ENCODE assay signal across 24 cellular contexts in genomic region chr15:70054366-70054765, GRCh38. TPM values are rescaled to one million over a fixed set of nuclear protein-coding genes. Genes with fewer than 3 reads are reported as not detected.
A peak's percentile ranks its signal among the peaks of the same experiment; 100 is the strongest.
DNase-seq lines count a peak whose midpoint lies in the region; ATAC-seq and TF ChIP-seq lines count a peak whose summit lies in the region.
"Had no signal": no experiment of that assay in that cellular context is flagged by ENCODE, and none has a peak within 500 bp of the region (broad histone marks: within the 10 kb centered on the region; RNA-seq: fewer than 3 reads in every experiment).

No MANE protein-coding gene starts in this region.

- 74 to 93% (median 90%) methylated on average over 5 to 19 of the region's 19 CpGs for WGBS in spleen, 5 donors

- intact Hi-C loops in left colon (cut with DNase I, micrococcal nuclease), result no loop called here
- intact Hi-C loops in spleen (cut with DNase I; ENCODE audit: low total_unique reads), result no loop called here

- H3K27me3 ChIP-seq in Peyer's patch (no peaks in the 10 kb centered on the region), spleen (replicated peaks in 1 of 7) (no peaks in the 10 kb centered on the region)
- H3K27me3 ChIP-seq: esophagus squamous epithelium, heart right ventricle had no signal

- H3K9me3 ChIP-seq in Peyer's patch (no peaks in the 10 kb centered on the region), spleen (no peaks in the 10 kb centered on the region)
- H3K9me3 ChIP-seq: esophagus squamous epithelium, heart right ventricle, psoas muscle had no signal

- in situ Hi-C loops in G401 (cut with HindIII; ENCODE audit: low sequenced_read_pairs), result no loop called here

- TF ChIP-seq CTCF in Peyer's patch (IDR thresholded peaks at IDR 0.05) (no peak), spleen (IDR thresholded peaks at IDR 0.05 in 8 of 11, conservative IDR thresholded peaks at IDR 0.05 in 3 of 11) (no peak)

- DNase-seq in G401 (ENCODE audit: low spot score), result peak; percentile 46
- peak in 2 of 3 donors; percentile 37 to 44 for DNase-seq in Peyer's patch
- no peak for DNase-seq in left colon
- DNase-seq in spleen, result peak; percentile 72
- DNase-seq in T-helper 9 cell, result no peak
- DNase-seq: activated naive CD4-positive, alpha-beta T cell treated with anti-CD3 and anti-CD28 coated beads for 36 hours; activated T-cell treated with anti-CD3 and anti-CD28 coated beads, Interleukin-2, amount 50 U/mL, for 72 hours; Calu3; DND-41; esophagus squamous epithelium; foreskin melanocyte; GOT3; heart right ventricle; Kasumi-1; mesenchymal stem cell; NCI-H1436; NCI-H345; NCI-H774; psoas muscle; T-cell; trophoblast cell had no signal

- ATAC-seq in left colon, result peak; percentile 10
- no peak for ATAC-seq in GM18867 (IDR thresholded peaks at IDR 0.05; ENCODE audit: unreplicated experiment)
- no peak for ATAC-seq in GM21423 (IDR thresholded peaks at IDR 0.05; ENCODE audit: unreplicated experiment)
- ATAC-seq: activated T-cell treated with anti-CD3 and anti-CD28 coated beads, Interleukin-2, amount 50 U/mL, for 72 hours; psoas muscle had no signal

- H3K27ac ChIP-seq in Peyer's patch (no peak overlapping the region), spleen (no peak overlapping the region)
- H3K27ac ChIP-seq: C4-2B, esophagus squamous epithelium, heart right ventricle, psoas muscle had no signal

- H3K36me3 ChIP-seq in Peyer's patch (peaks cover 2 to 99% (median 4%) of the 10 kb centered on the region in 3 donors), spleen (peaks cover 16 to 100% (median 100%) of the 10 kb centered on the region in 6 donors)

- H3K4me3 ChIP-seq in Peyer's patch (no peak overlapping the region), spleen (no peak overlapping the region)
- H3K4me3 ChIP-seq: esophagus squamous epithelium, heart right ventricle, psoas muscle had no signal

- no peaks in the 10 kb centered on the region for H3K4me1 ChIP-seq in Peyer's patch
- H3K4me1 ChIP-seq in spleen, result peaks cover 0 to 4% (median 0%) of the 10 kb centered on the region in 6 donors
- H3K4me1 ChIP-seq: esophagus squamous epithelium, heart right ventricle, psoas muscle had no signal

- no peak for TF ChIP-seq POLR2A in Peyer's patch (IDR thresholded peaks at IDR 0.05)
- TF ChIP-seq POLR2A in spleen (IDR thresholded peaks at IDR 0.05), result no peak

RNA-seq across cellular contexts. Expression of gene TLE3, which starts 43.4 kb away (rescaled TPM):
- total RNA-seq in G401 (2014; rRNA removed; shearing (Covaris generic)), result 34.6 and 36.0 TPM in 2 replicates
- total RNA-seq in Peyer's patch (100 to 1,000 TPM; 130 to 176 (median 140) TPM), left colon (10 to 100 TPM; 51.2 to 79.7 TPM), spleen (100 to 1,000 TPM in 5 of 7 donors, 10 to 100 TPM in 2; 81.7 to 141 (median 121) TPM)
- polyA plus RNA-seq in spleen, result 10 to 100 TPM; 23.7 to 41.0 (median 29.2) TPM

Comparison
In these comparisons a context has a peak if more than half of its experiments do, and no peak if none do; other contexts are left out.
1. DNase-seq: peak in G401 (single experiment), Peyer's patch (2 of 3) and spleen (single experiment); none in left colon (0 of 2) and T-helper 9 cell (single experiment).